1 cellular context compared by ENCODE assay signal in genomic region chr5:83107692-83108410, GRCh38.
A peak's percentile ranks its signal among the peaks of the same experiment; 100 is the strongest.
TF ChIP-seq lines count a peak whose summit lies in the region.

No MANE protein-coding gene starts in this region.

TF ChIP-seq in K562, 482 proteins besides CTCF, POLR2A, EP300 and RAD21 (continued from another document):
- TF ChIP-seq GMEB1 (CRISPR knock-in tag; IDR thresholded peaks at IDR 0.05): no peak
- TF ChIP-seq, protein P1, sequence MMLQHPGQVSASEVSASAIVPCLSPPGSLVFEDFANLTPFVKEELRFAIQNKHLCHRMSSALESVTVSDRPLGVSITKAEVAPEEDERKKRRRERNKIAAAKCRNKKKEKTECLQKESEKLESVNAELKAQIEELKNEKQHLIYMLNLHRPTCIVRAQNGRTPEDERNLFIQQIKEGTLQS (IDR thresholded peaks at IDR 0.05): peak; percentile 56
- TF ChIP-seq, protein P1 (CRISPR knock-in tag; conservative IDR thresholded peaks at IDR 0.05): no peak
TF ChIP-seq in K562: peak in this region for 3.
